ENCODE assay signal across 9 cellular contexts in genomic region chr2:43312751-43313641, GRCh38.
DNase-seq lines count a peak whose midpoint lies in the region; TF ChIP-seq lines count a peak whose summit lies in the region.
"Had no signal": no experiment of that assay in that cellular context is flagged by ENCODE, and none has a peak within 500 bp of the region (broad histone marks: within the 10 kb centered on the region; RNA-seq: fewer than 3 reads in every experiment).

No MANE protein-coding gene starts in this region.

- no peaks in the 10 kb centered on the region for H3K27me3 ChIP-seq in breast epithelium

- no peak overlapping the region; the same call in 1 of the 2 replicates for H3K27ac Mint-ChIP-seq in HFFc6

- H3K4me3 Mint-ChIP-seq in HFFc6: no peak overlapping the region

- DNase-seq in ACHN: peak; percentile 17
- peak; percentile 80 for DNase-seq in HFFc6
- no peak for DNase-seq in breast epithelium (ENCODE audit: low spot score in 2 of 2)
- DNase-seq in lung microvascular endothelial cell (ENCODE audit: low read depth in 2 of 2): peak; percentile 62 to 74
- no peak for DNase-seq in T-helper 2 cell
- DNase-seq in GM20000 (ENCODE audit: low spot score): no peak
- DNase-seq in NCI-H1436 (lab: John Stamatoyannopoulos, UW): no peak
- DNase-seq in hypothalamus (lab: John Stamatoyannopoulos, UW): no peak
- DNase-seq: central memory CD4-positive, alpha-beta T cell had no signal

- intact Hi-C loops in breast epithelium (cut with DNase I; ENCODE audit: low total_unique reads): no loop called here

- TF ChIP-seq POLR2A in breast epithelium (IDR thresholded peaks at IDR 0.05): no peak

- H3K9me3 Mint-ChIP-seq in HFFc6: no peaks in the 10 kb centered on the region

- no peaks in the 10 kb centered on the region for H3K36me3 ChIP-seq in breast epithelium

- peak overlapping the region; percentile 72 to 74 for H3K27ac ChIP-seq in breast epithelium

- in situ Hi-C loops in ACHN (cut with HindIII; ENCODE audit: low pct_ligation_motif_present, low pct_unique_long_range_greater_than_20kb, low sequenced_read_pairs): no loop called here

- no peak overlapping the region for H3K4me3 ChIP-seq in breast epithelium

- H3K4me1 ChIP-seq in breast epithelium: peaks cover 0 to 14% of the 10 kb centered on the region in 2 donors

- peaks cover 7% of the 10 kb centered on the region for H3K27me3 Mint-ChIP-seq in HFFc6 (ENCODE audit: insufficient read depth)

- H3K36me3 Mint-ChIP-seq in HFFc6 (ENCODE audit: low read depth): peaks cover 16% of the 10 kb centered on the region

- TF ChIP-seq CTCF in HFFc6 (IDR thresholded peaks at IDR 0.05) (no peak), breast epithelium (IDR thresholded peaks at IDR 0.05) (no peak), GM20000 (IDR thresholded peaks at IDR 0.05; ENCODE audit: extremely low read depth, missing control alignments) (no peak)

- no peaks in the 10 kb centered on the region for H3K9me3 ChIP-seq in breast epithelium

- H3K4me1 Mint-ChIP-seq in HFFc6 (ENCODE audit: low read depth): peaks cover 37% of the 10 kb centered on the region

Comparison
In these comparisons a context has a peak if more than half of its experiments do, and no peak if none do; other contexts are left out.
1. DNase-seq: peak in ACHN (single experiment), HFFc6 (single experiment) and lung microvascular endothelial cell (2 of 2); none in breast epithelium (0 of 2), T-helper 2 cell (0 of 5), GM20000 (single experiment), NCI-H1436 (single experiment) and hypothalamus (0 of 51).